1 cellular context compared by ENCODE assay signal in genomic region chr17:9839433-9839832, GRCh38.
TF ChIP-seq lines count a peak whose summit lies in the region.

No MANE protein-coding gene starts in this region.

TF ChIP-seq in SK-N-SH, 30 proteins besides CTCF, POLR2A, EP300 and RAD21 (continued from another document):
- no peak for TF ChIP-seq USF1 (IDR thresholded peaks at IDR 0.05; ENCODE audit: borderline replicate concordance, low read depth)
- no peak for TF ChIP-seq YY1 (IDR thresholded peaks at IDR 0.05; ENCODE audit: low read depth)
- TF ChIP-seq SMC3 (IDR thresholded peaks at IDR 0.05; ENCODE audit: low read depth, low read length), result no peak
- no peak for TF ChIP-seq ZBTB33 (IDR thresholded peaks at IDR 0.05; ENCODE audit: borderline replicate concordance, low read depth)
- no peak for TF ChIP-seq RCOR1 (IDR thresholded peaks at IDR 0.05; ENCODE audit: low read length)
- no peak for TF ChIP-seq RXRA (IDR thresholded peaks at IDR 0.05; ENCODE audit: borderline replicate concordance, low read depth)
- no peak for TF ChIP-seq PBX3 (IDR thresholded peaks at IDR 0.05)
- TF ChIP-seq EZH2phosphoT487 (IDR thresholded peaks at IDR 0.05; ENCODE audit: borderline replicate concordance, low read depth), result no peak
- TF ChIP-seq GABPA (IDR thresholded peaks at IDR 0.05; ENCODE audit: low read depth), result no peak
- TF ChIP-seq MXI1 (IDR thresholded peaks at IDR 0.05; ENCODE audit: low read depth, low read length), result no peak
- no peak for TF ChIP-seq GATA2 (CRISPR knock-in tag; IDR thresholded peaks at IDR 0.05)
- no peak for TF ChIP-seq TAF1 (IDR thresholded peaks at IDR 0.05; ENCODE audit: borderline replicate concordance, low read depth, low read length)
